ENCODE assay signal across 26 cellular contexts in the genomic region with DNA sequence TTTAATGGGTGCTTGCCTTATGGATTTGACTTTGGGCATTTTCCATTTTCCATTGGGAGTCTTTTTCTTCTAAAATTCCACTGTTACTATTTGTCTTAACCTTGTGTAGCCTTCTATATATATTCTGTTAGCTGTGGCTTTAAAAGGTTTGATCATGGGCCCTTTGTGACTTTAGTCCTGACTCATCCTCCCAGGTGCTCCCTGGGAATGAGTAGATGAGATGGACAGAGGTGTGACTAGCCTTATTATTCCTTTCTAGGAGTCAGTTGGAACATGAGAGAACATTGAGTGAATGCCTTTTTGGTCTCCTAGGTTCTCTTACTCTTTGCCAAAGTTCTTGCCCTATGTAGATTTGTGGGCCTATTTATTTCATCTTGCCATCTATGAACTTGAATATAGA.
"Had no signal": no experiment of that assay in that cellular context is flagged by ENCODE, and none has a peak within 500 bp of the region (broad histone marks: within the 10 kb centered on the region; RNA-seq: fewer than 3 reads in every experiment).

No MANE protein-coding gene starts in this region.

- H3K4me1 Mint-ChIP-seq: memory B cell had no signal

- H3K4me1 ChIP-seq: colonic mucosa, esophagus muscularis mucosa, heart right ventricle, pancreas, right lobe of liver, tibial nerve, upper lobe of right lung, uterus had no signal

- DNase-seq: colonic mucosa; effector CD8-positive, alpha-beta T cell; endodermal cell; foreskin melanocyte; glutamatergic neuron; heart right ventricle; hippocampal formation; kidney glomerular epithelial cell; left ventricle myocardium superior; lower lobe of right lung; natural killer cell; pancreas; right lobe of liver; small intestine; stimulated activated CD4-positive, alpha-beta T cell treated with anti-CD3 and anti-CD28 coated beads, Interleukin-15, amount 100 ng/mL, for 24 hours; stimulated activated CD4-positive, alpha-beta T cell treated with anti-CD3 and anti-CD28 coated beads, Interleukin-2, amount 100 ng/mL, for 48 hours; stimulated activated naive B cell treated with anti-CD40 and anti-IgM and Interleukin-4, amounts not matched to agents 10 μg/mL and 1 μg/mL and 100 μg/mL, for 72 hours; upper lobe of right lung; uterus had no signal

- H3K27me3 Mint-ChIP-seq: dendritic cell treated with granulocyte-macrophage colony-stimulating factor and Interleukin-4, amounts not matched to agents 40 ng/mL and 50 ng/mL, for 4 days; memory B cell; stimulated activated naive B cell treated with anti-CD40 and anti-IgM and Interleukin-4, amounts not matched to agents 10 μg/mL and 1 μg/mL and 100 μg/mL, for 72 hours; stimulated activated naive CD8-positive, alpha-beta T cell treated with anti-CD3 and anti-CD28 coated beads, Interleukin-15, Interleukin-2, amounts not matched to agents 100 ng/mL and 50 ng/mL, for 24 hours had no signal

- H3K27me3 ChIP-seq: colonic mucosa, esophagus muscularis mucosa, heart right ventricle, neutrophil, pancreas, right lobe of liver, tibial nerve, upper lobe of right lung, uterus had no signal

- H3K27ac Mint-ChIP-seq: dendritic cell treated with granulocyte-macrophage colony-stimulating factor and Interleukin-4, amounts not matched to agents 40 ng/mL and 50 ng/mL, for 4 days; endodermal cell; memory B cell; natural killer cell; stimulated activated naive B cell treated with anti-CD40 and anti-IgM and Interleukin-4, amounts not matched to agents 10 μg/mL and 1 μg/mL and 100 μg/mL, for 72 hours; stimulated activated naive CD8-positive, alpha-beta T cell treated with anti-CD3 and anti-CD28 coated beads, Interleukin-15, Interleukin-2, amounts not matched to agents 100 ng/mL and 50 ng/mL, for 24 hours had no signal

- H3K4me3 Mint-ChIP-seq: dendritic cell treated with granulocyte-macrophage colony-stimulating factor and Interleukin-4, amounts not matched to agents 40 ng/mL and 50 ng/mL, for 4 days; endodermal cell; memory B cell; natural killer cell; stimulated activated naive B cell treated with anti-CD40 and anti-IgM and Interleukin-4, amounts not matched to agents 10 μg/mL and 1 μg/mL and 100 μg/mL, for 72 hours; stimulated activated naive CD8-positive, alpha-beta T cell treated with anti-CD3 and anti-CD28 coated beads, Interleukin-15, Interleukin-2, amounts not matched to agents 100 ng/mL and 50 ng/mL, for 24 hours had no signal

- ATAC-seq: heart right ventricle; left ventricle myocardium superior; lower lobe of right lung; natural killer cell; pancreas; right lobe of liver; stimulated activated naive B cell treated with anti-CD40 and anti-IgM and Interleukin-4, amounts not matched to agents 10 μg/mL and 1 μg/mL and 100 μg/mL, for 72 hours; upper lobe of right lung had no signal

- H3K27ac ChIP-seq: colonic mucosa, esophagus muscularis mucosa, heart right ventricle, lower lobe of right lung, neutrophil, pancreas, right lobe of liver, thoracic aorta, tibial nerve, upper lobe of right lung, uterus had no signal
